ENCODE assay signal across 1 cellular context in genomic region chr7:137953692-137954470, GRCh38.
A peak's percentile ranks its signal among the peaks of the same experiment; 100 is the strongest.
TF ChIP-seq lines count a peak whose summit lies in the region.

No MANE protein-coding gene starts in this region.

TF ChIP-seq in K562, 482 proteins besides CTCF, POLR2A, EP300 and RAD21 (continued from another document and continues in another):
- TF ChIP-seq, protein P1, sequence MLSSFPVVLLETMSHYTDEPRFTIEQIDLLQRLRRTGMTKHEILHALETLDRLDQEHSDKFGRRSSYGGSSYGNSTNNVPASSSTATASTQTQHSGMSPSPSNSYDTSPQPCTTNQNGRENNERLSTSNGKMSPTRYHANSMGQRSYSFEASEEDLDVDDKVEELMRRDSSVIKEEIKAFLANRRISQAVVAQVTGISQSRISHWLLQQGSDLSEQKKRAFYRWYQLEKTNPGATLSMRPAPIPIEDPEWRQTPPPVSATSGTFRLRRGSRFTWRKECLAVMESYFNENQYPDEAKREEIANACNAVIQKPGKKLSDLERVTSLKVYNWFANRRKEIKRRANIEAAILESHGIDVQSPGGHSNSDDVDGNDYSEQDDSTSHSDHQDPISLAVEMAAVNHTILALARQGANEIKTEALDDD (IDR thresholded peaks at IDR 0.05), result peak; percentile 54
- TF ChIP-seq CTBP1 (IDR thresholded peaks at IDR 0.05; ENCODE audit: borderline replicate concordance) (peak; percentile 47; the same call in 1 of the 2 replicates), SIRT6 (IDR thresholded peaks at IDR 0.05; ENCODE audit: low read depth, low read length) (no peak), SIN3B (IDR thresholded peaks at IDR 0.05; ENCODE audit: low read depth) (no peak), RBM34 (IDR thresholded peaks at IDR 0.05; ENCODE audit: borderline replicate concordance, insufficient read depth, low read length) (no peak), ZNF717 (CRISPR knock-in tag; IDR thresholded peaks at IDR 0.05) (no peak), BMI1 (IDR thresholded peaks at IDR 0.05; ENCODE audit: low read length) (no peak), RBM22 (IDR thresholded peaks at IDR 0.05; ENCODE audit: low read depth, low read length, poor library complexity, severe bottlenecking) (no peak), CSDE1 (IDR thresholded peaks at IDR 0.05) (no peak), NR3C1 (CRISPR knock-in tag; IDR thresholded peaks at IDR 0.05) (no peak), ZNF124 (CRISPR knock-in tag; IDR thresholded peaks at IDR 0.05) (no peak), CLOCK (CRISPR knock-in tag; IDR thresholded peaks at IDR 0.05; ENCODE audit: borderline replicate concordance) (no peak), CREM (IDR thresholded peaks at IDR 0.05; ENCODE audit: low read depth) (no peak), FOXJ3 (CRISPR knock-in tag; IDR thresholded peaks at IDR 0.05) (peak; percentile 66; the same call in 1 of the 2 replicates), ZNF121 (CRISPR knock-in tag; conservative IDR thresholded peaks at IDR 0.05) (no peak), MTA3 (IDR thresholded peaks at IDR 0.05; ENCODE audit: borderline replicate concordance) (0 out of 2 replicates have a peak, but pooled peaks have one; percentile 19), NFYB (IDR thresholded peaks at IDR 0.05; ENCODE audit: extremely low read depth, insufficient read length) (no peak), ZNF586 (CRISPR knock-in tag; conservative IDR thresholded peaks at IDR 0.05) (no peak), RBFOX2 (IDR thresholded peaks at IDR 0.05; ENCODE audit: low read depth, low read length) (no peak), CREB5 (CRISPR knock-in tag; IDR thresholded peaks at IDR 0.05) (no peak), PCBP2 (IDR thresholded peaks at IDR 0.05; ENCODE audit: low read depth, low read length, poor library complexity, severe bottlenecking) (no peak), CHD2 (IDR thresholded peaks at IDR 0.05; ENCODE audit: low read depth, low read length) (no peak), ARID1B (IDR thresholded peaks at IDR 0.05) (peak; percentile 72), SREBF1 (IDR thresholded peaks at IDR 0.05; ENCODE audit: borderline replicate concordance, low read depth, low read length) (no peak), FOXK2 (conservative IDR thresholded peaks at IDR 0.05 in 1 of 2, IDR thresholded peaks at IDR 0.05 in 1 of 2; ENCODE audit: low read depth in 2 of 2) (peak; percentile 45 to 70; a peak in 3 of 4 replicates), XRCC5 (IDR thresholded peaks at IDR 0.05; ENCODE audit: low read depth, low read length) (no peak), POLR2G (IDR thresholded peaks at IDR 0.05; ENCODE audit: low read depth, low read length) (no peak), TAF1 (IDR thresholded peaks at IDR 0.05; ENCODE audit: control insufficient read depth, extremely low read depth, insufficient read depth, low read length, severe bottlenecking) (no peak), ZNF3 (CRISPR knock-in tag; IDR thresholded peaks at IDR 0.05) (no peak), KDM5B (IDR thresholded peaks at IDR 0.05; ENCODE audit: insufficient replicate concordance, low read depth, low read length) (no peak), HDGF (IDR thresholded peaks at IDR 0.05) (0 out of 2 replicates have a peak, but pooled peaks have one; percentile 16), PTBP1 (IDR thresholded peaks at IDR 0.05; ENCODE audit: low read depth, low read length) (no peak), COPS2 (conservative IDR thresholded peaks at IDR 0.05) (no peak), RNF2 (IDR thresholded peaks at IDR 0.05) (no peak)
- TF ChIP-seq, protein P2, sequence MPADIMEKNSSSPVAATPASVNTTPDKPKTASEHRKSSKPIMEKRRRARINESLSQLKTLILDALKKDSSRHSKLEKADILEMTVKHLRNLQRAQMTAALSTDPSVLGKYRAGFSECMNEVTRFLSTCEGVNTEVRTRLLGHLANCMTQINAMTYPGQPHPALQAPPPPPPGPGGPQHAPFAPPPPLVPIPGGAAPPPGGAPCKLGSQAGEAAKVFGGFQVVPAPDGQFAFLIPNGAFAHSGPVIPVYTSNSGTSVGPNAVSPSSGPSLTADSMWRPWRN (IDR thresholded peaks at IDR 0.05; ENCODE audit: low read depth), result 0 out of 2 replicates have a peak, but pooled peaks have one; percentile 15
- TF ChIP-seq, protein P3, sequence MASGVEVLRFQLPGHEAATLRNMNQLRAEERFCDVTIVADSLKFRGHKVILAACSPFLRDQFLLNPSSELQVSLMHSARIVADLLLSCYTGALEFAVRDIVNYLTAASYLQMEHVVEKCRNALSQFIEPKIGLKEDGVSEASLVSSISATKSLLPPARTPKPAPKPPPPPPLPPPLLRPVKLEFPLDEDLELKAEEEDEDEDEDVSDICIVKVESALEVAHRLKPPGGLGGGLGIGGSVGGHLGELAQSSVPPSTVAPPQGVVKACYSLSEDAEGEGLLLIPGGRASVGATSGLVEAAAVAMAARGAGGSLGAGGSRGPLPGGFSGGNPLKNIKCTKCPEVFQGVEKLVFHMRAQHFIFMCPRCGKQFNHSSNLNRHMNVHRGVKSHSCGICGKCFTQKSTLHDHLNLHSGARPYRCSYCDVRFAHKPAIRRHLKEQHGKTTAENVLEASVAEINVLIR (CRISPR knock-in tag; IDR thresholded peaks at IDR 0.05), result no peak
- TF ChIP-seq, protein P4, sequence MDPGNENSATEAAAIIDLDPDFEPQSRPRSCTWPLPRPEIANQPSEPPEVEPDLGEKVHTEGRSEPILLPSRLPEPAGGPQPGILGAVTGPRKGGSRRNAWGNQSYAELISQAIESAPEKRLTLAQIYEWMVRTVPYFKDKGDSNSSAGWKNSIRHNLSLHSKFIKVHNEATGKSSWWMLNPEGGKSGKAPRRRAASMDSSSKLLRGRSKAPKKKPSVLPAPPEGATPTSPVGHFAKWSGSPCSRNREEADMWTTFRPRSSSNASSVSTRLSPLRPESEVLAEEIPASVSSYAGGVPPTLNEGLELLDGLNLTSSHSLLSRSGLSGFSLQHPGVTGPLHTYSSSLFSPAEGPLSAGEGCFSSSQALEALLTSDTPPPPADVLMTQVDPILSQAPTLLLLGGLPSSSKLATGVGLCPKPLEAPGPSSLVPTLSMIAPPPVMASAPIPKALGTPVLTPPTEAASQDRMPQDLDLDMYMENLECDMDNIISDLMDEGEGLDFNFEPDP (CRISPR knock-in tag; IDR thresholded peaks at IDR 0.05), result no peak
- TF ChIP-seq, protein P5, sequence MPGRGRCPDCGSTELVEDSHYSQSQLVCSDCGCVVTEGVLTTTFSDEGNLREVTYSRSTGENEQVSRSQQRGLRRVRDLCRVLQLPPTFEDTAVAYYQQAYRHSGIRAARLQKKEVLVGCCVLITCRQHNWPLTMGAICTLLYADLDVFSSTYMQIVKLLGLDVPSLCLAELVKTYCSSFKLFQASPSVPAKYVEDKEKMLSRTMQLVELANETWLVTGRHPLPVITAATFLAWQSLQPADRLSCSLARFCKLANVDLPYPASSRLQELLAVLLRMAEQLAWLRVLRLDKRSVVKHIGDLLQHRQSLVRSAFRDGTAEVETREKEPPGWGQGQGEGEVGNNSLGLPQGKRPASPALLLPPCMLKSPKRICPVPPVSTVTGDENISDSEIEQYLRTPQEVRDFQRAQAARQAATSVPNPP (IDR thresholded peaks at IDR 0.05; ENCODE audit: borderline replicate concordance, insufficient read depth, insufficient read length), result no peak
- TF ChIP-seq, protein P6, sequence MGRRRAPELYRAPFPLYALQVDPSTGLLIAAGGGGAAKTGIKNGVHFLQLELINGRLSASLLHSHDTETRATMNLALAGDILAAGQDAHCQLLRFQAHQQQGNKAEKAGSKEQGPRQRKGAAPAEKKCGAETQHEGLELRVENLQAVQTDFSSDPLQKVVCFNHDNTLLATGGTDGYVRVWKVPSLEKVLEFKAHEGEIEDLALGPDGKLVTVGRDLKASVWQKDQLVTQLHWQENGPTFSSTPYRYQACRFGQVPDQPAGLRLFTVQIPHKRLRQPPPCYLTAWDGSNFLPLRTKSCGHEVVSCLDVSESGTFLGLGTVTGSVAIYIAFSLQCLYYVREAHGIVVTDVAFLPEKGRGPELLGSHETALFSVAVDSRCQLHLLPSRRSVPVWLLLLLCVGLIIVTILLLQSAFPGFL (CRISPR knock-in tag; IDR thresholded peaks at IDR 0.05), result no peak
- TF ChIP-seq, protein P7, sequence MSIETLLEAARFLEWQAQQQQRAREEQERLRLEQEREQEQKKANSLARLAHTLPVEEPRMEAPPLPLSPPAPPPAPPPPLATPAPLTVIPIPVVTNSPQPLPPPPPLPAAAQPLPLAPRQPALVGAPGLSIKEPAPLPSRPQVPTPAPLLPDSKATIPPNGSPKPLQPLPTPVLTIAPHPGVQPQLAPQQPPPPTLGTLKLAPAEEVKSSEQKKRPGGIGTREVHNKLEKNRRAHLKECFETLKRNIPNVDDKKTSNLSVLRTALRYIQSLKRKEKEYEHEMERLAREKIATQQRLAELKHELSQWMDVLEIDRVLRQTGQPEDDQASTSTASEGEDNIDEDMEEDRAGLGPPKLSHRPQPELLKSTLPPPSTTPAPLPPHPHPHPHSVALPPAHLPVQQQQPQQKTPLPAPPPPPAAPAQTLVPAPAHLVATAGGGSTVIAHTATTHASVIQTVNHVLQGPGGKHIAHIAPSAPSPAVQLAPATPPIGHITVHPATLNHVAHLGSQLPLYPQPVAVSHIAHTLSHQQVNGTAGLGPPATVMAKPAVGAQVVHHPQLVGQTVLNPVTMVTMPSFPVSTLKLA (conservative IDR thresholded peaks at IDR 0.05), result peak in 1 of 2 experiments; percentile 38; a peak in 1 of 4 replicates
- TF ChIP-seq, protein P8, sequence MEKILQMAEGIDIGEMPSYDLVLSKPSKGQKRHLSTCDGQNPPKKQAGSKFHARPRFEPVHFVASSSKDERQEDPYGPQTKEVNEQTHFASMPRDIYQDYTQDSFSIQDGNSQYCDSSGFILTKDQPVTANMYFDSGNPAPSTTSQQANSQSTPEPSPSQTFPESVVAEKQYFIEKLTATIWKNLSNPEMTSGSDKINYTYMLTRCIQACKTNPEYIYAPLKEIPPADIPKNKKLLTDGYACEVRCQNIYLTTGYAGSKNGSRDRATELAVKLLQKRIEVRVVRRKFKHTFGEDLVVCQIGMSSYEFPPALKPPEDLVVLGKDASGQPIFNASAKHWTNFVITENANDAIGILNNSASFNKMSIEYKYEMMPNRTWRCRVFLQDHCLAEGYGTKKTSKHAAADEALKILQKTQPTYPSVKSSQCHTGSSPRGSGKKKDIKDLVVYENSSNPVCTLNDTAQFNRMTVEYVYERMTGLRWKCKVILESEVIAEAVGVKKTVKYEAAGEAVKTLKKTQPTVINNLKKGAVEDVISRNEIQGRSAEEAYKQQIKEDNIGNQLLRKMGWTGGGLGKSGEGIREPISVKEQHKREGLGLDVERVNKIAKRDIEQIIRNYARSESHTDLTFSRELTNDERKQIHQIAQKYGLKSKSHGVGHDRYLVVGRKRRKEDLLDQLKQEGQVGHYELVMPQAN (IDR thresholded peaks at IDR 0.05; ENCODE audit: borderline replicate concordance), result 0 out of 2 replicates have a peak, but pooled peaks have one; percentile 31
- TF ChIP-seq, protein P9, sequence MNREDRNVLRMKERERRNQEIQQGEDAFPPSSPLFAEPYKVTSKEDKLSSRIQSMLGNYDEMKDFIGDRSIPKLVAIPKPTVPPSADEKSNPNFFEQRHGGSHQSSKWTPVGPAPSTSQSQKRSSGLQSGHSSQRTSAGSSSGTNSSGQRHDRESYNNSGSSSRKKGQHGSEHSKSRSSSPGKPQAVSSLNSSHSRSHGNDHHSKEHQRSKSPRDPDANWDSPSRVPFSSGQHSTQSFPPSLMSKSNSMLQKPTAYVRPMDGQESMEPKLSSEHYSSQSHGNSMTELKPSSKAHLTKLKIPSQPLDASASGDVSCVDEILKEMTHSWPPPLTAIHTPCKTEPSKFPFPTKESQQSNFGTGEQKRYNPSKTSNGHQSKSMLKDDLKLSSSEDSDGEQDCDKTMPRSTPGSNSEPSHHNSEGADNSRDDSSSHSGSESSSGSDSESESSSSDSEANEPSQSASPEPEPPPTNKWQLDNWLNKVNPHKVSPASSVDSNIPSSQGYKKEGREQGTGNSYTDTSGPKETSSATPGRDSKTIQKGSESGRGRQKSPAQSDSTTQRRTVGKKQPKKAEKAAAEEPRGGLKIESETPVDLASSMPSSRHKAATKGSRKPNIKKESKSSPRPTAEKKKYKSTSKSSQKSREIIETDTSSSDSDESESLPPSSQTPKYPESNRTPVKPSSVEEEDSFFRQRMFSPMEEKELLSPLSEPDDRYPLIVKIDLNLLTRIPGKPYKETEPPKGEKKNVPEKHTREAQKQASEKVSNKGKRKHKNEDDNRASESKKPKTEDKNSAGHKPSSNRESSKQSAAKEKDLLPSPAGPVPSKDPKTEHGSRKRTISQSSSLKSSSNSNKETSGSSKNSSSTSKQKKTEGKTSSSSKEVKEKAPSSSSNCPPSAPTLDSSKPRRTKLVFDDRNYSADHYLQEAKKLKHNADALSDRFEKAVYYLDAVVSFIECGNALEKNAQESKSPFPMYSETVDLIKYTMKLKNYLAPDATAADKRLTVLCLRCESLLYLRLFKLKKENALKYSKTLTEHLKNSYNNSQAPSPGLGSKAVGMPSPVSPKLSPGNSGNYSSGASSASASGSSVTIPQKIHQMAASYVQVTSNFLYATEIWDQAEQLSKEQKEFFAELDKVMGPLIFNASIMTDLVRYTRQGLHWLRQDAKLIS (CRISPR knock-in tag; IDR thresholded peaks at IDR 0.05), result no peak
